Comparison of ENCODE assay signal across 13 cellular contexts in genomic region chr17:8019665-8020064, GRCh38. TPM values are rescaled to one million over a fixed set of nuclear protein-coding genes. Genes with fewer than 3 reads are reported as not detected.
DNase-seq lines count a peak whose midpoint lies in the region; ATAC-seq and TF ChIP-seq lines count a peak whose summit lies in the region.
"Had no signal": no experiment of that assay in that cellular context is flagged by ENCODE, and none has a peak within 500 bp of the region (broad histone marks: within the 10 kb centered on the region; RNA-seq: fewer than 3 reads in every experiment).

No MANE protein-coding gene starts in this region.

- DNase-seq in EH (ENCODE audit: low read depth) (peak; percentile 4), RWPE1 (ENCODE audit: low spot score) (peak; percentile 63), fibroblast of mammary gland (ENCODE audit: low read depth) (peak; percentile 61), renal cortical epithelial cell (ENCODE audit: low read depth) (peak; percentile 73), NCI-H1694 treated with DMSO at 0.1 percent for 48 hours (lab: John Stamatoyannopoulos, UW) (no peak), H7 (no peak), medulla oblongata (ENCODE audit: extremely low spot score) (no peak)
- DNase-seq: activated CD4-positive, alpha-beta T cell treated with anti-CD3 and anti-CD28 coated beads for 4 hours; activated naive CD4-positive, alpha-beta T cell treated with anti-CD3 and anti-CD28 coated beads, Interleukin-2, amount 50 U/mL, for 16 hours; hippocampal formation; NCI-H524 treated with DMSO at 0.1 percent for 48 hours; stimulated activated CD4-positive, alpha-beta T cell treated with anti-CD3 and anti-CD28 coated beads, Interleukin-12 subunit alpha, Interleukin-12 subunit beta, amount 100 ng/mL, for 4 hours had no signal

- ATAC-seq in HG02623 (IDR thresholded peaks at IDR 0.05; ENCODE audit: unreplicated experiment): no peak

- no peaks in the 10 kb centered on the region for H3K36me3 ChIP-seq in H7 (replicated peaks; ENCODE audit: control insufficient read depth, insufficient read depth, low read length)

- CTCF ChIA-PET in RWPE1 (lab: Yijun Ruan, JAX): interaction anchor here (0.6 to 3.6 kb wide), 3 partner anchors 9 to 38 kb away, joined by 6 to 26 read pairs (median 7); no protein-coding TSS in a partner anchor

- peak overlapping the region; percentile 97 for H3K27ac ChIP-seq in RWPE1

- TF ChIP-seq CTCF in RWPE1 (conservative IDR thresholded peaks at IDR 0.05; ENCODE audit: low read depth) (no peak), fibroblast of mammary gland (conservative IDR thresholded peaks at IDR 0.05; ENCODE audit: control insufficient read depth, insufficient read depth, low read depth, low read length) (no peak)

- H3K4me3 ChIP-seq in fibroblast of mammary gland (ENCODE audit: control insufficient read depth, low read depth, low read length) (no peak overlapping the region), H7 (ENCODE audit: insufficient read depth, low read depth, low read length) (no peak overlapping the region)

- peaks cover 19% of the 10 kb centered on the region for H3K27me3 ChIP-seq in H7 (ENCODE audit: control insufficient read depth, insufficient read depth, low read length)

- POLR2A ChIA-PET in RWPE1 (lab: Yijun Ruan, JAX; ENCODE audit: low non-redundant PET): interaction anchor here (0.8 kb wide), 1 partner anchor 22 kb away, joined by 3 read pairs; no protein-coding TSS in a partner anchor

RNA-seq across cellular contexts. Expression of gene GUCY2D, which starts 17.2 kb away (rescaled TPM):
- total RNA-seq in renal cortical epithelial cell: not detected in 2 replicates
- not detected in 2 replicates for total RNA-seq in H7 (2014; rRNA removed; shearing (Covaris generic))

RNA-seq across cellular contexts. Expression of gene ALOX15B, which starts 19.2 kb away (rescaled TPM):
- 0.20 and 2.1 TPM in 2 replicates for total RNA-seq in renal cortical epithelial cell
- not detected in 2 replicates for total RNA-seq in H7 (2014; rRNA removed; shearing (Covaris generic))

Comparison
In these comparisons a context has a peak if more than half of its experiments do, and no peak if none do; other contexts are left out.
1. DNase-seq: peak in EH (single experiment), RWPE1 (single experiment), fibroblast of mammary gland (single experiment) and renal cortical epithelial cell (single experiment); none in NCI-H1694 treated with DMSO at 0.1 percent for 48 hours (single experiment), H7 (single experiment) and medulla oblongata (single experiment).